Comparison of ENCODE assay signal across 22 cellular contexts in the genomic region with DNA sequence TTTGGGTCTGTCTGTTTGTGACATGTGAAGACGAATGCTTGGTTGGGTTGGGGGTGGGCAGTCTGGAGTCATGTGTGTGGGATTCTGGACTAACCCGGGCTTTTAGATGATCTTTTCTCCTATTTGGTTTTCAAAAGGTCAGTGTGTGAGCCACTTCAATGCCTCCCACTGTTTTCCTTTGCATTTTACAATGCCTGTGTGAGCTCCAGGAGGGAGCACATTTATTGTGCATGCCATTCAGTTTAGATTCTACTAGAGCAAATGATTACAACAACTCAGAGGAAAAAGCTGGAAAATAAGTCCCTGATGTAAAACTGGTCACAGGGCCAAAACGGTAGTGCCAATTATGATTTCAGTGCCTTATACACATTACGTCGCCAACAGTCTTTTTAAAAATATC.
DNase-seq lines count a peak whose midpoint lies in the region; ATAC-seq and TF ChIP-seq lines count a peak whose summit lies in the region.
"Had no signal": no experiment of that assay in that cellular context is flagged by ENCODE, and none has a peak within 500 bp of the region (broad histone marks: within the 10 kb centered on the region; RNA-seq: fewer than 3 reads in every experiment).

No MANE protein-coding gene starts in this region.

- H2AK5ac ChIP-seq in IMR-90 (ENCODE audit: low read depth, low read length), result no peak overlapping the region

- no peak overlapping the region for H3K4me3 ChIP-seq in IMR-90 (ENCODE audit: insufficient read depth, low read depth, low read length)
- no peak overlapping the region for H3K4me3 ChIP-seq in osteoblast (ENCODE audit: insufficient read depth, low read length)
- H3K4me3 ChIP-seq: coronary artery, HAP-1, mucosa of descending colon, smooth muscle cell, tibial nerve had no signal

- H2BK15ac ChIP-seq in IMR-90 (ENCODE audit: low read depth, low read length), result no peak overlapping the region

- intact Hi-C loops in IMR-90 (cut with micrococcal nuclease), result no loop called here

- no peak overlapping the region for H2BK120ac ChIP-seq in IMR-90 (ENCODE audit: low read depth, low read length)

- no peak overlapping the region for H2AFZ ChIP-seq in IMR-90 (replicated peaks; ENCODE audit: low read length, poor library complexity)
- peak overlapping the region; percentile 39 for H2AFZ ChIP-seq in osteoblast (ENCODE audit: low read length)
- H2AFZ ChIP-seq: parathyroid adenoma had no signal

- H3K18ac ChIP-seq in IMR-90 (ENCODE audit: low read depth, low read length), result no peak overlapping the region

- H3K23ac ChIP-seq in IMR-90 (ENCODE audit: low read depth, low read length), result no peak overlapping the region

- H3K9me3 ChIP-seq in IMR-90 (ENCODE audit: control insufficient read depth, insufficient read depth, low read length), result peaks cover 3% of the 10 kb centered on the region; the same call in 1 of the 2 replicates
- peaks cover 4% of the 10 kb centered on the region for H3K9me3 ChIP-seq in osteoblast (ENCODE audit: low read depth, low read length)
- H3K9me3 ChIP-seq: BE2C had no signal

- H3K27ac Mint-ChIP-seq in stimulated activated naive CD8-positive, alpha-beta T cell treated with anti-CD3 and anti-CD28 coated beads, Interleukin-15, amount 100 ng/mL, for 72 hours, result no peak overlapping the region
- H3K27ac Mint-ChIP-seq: T-helper 2 cell treated with Interferon-gamma antibody and Interleukin-4, amounts not matched to agents 5 μg/mL and 100 μg/mL, for 36 hours had no signal

- TF ChIP-seq CTCF in IMR-90 (conservative IDR thresholded peaks at IDR 0.05; ENCODE audit: low read depth, low read length) (no peak), osteoblast (IDR thresholded peaks at IDR 0.05; ENCODE audit: extremely low read depth, low read depth, low read length) (no peak)

- no CpG with 5 or more reads among the region's 5 CpGs for WGBS in IMR-90 (ENCODE audit: extremely low coverage in 2 of 2, insufficient read length in 1 of 2), 2 experiments

- no peaks in the 10 kb centered on the region for H3K27me3 ChIP-seq in IMR-90 (ENCODE audit: control insufficient read depth, insufficient read depth, low read length)
- H3K27me3 ChIP-seq in osteoblast (ENCODE audit: insufficient read depth, low read length), result no peaks in the 10 kb centered on the region
- H3K27me3 ChIP-seq: BE2C, tibial nerve had no signal

- no peaks in the 10 kb centered on the region for H3K9me1 ChIP-seq in IMR-90 (ENCODE audit: insufficient read depth, low read length)

- no peak overlapping the region for H3K4ac ChIP-seq in IMR-90 (ENCODE audit: low read depth, low read length)

- H3K4me1 ChIP-seq in IMR-90 (ENCODE audit: control insufficient read depth, insufficient read depth, low read length) (no peaks in the 10 kb centered on the region), osteoblast (ENCODE audit: insufficient read depth, low read length) (peaks cover 5% of the 10 kb centered on the region)
- H3K4me1 ChIP-seq: BE2C, HAP-1, parathyroid adenoma had no signal

- no TSS peak for BruUV-seq in IMR-90 (replicated peaks; lab: Mats Ljungman, UMichigan)

- no peak overlapping the region for H3K4me3 Mint-ChIP-seq in stimulated activated naive CD8-positive, alpha-beta T cell treated with anti-CD3 and anti-CD28 coated beads, Interleukin-15, amount 100 ng/mL, for 72 hours
- H3K4me3 Mint-ChIP-seq: T-helper 2 cell treated with Interferon-gamma antibody and Interleukin-4, amounts not matched to agents 5 μg/mL and 100 μg/mL, for 36 hours had no signal

- DNase-seq in IMR-90 (no peak), NCI-H748 (lab: John Stamatoyannopoulos, UW; ENCODE audit: unreplicated experiment) (peak; percentile 90), foreskin melanocyte (peak; percentile 80), osteoblast (ENCODE audit: insufficient read length, low spot score, missing footprints) (no peak), pons (ENCODE audit: low spot score) (no peak), DMS114 treated with DMSO at 0.1 percent for 48 hours (lab: John Stamatoyannopoulos, UW; ENCODE audit: unreplicated experiment) (no peak), NCI-H524 treated with DMSO at 0.1 percent for 48 hours (lab: John Stamatoyannopoulos, UW) (no peak)
- DNase-seq in stimulated activated naive CD8-positive, alpha-beta T cell treated with anti-CD3 and anti-CD28 coated beads, Interleukin-15, amount 100 ng/mL, for 72 hours, result no peak
- DNase-seq: activated gamma-delta T cell treated with Interleukin-2 at 50 U/mL for 16 hours, aorta, BE2C, head of caudate nucleus, mucosa of descending colon, NCI-H2171, Right ventricle myocardium superior had no signal

- H3K36me3 ChIP-seq in IMR-90 (ENCODE audit: control insufficient read depth, insufficient read depth, low read length) (no peaks in the 10 kb centered on the region), osteoblast (ENCODE audit: insufficient read depth, low read length) (no peaks in the 10 kb centered on the region)
- H3K36me3 ChIP-seq: BE2C, HAP-1, tibial nerve had no signal

- H3K79me2 ChIP-seq in osteoblast (ENCODE audit: insufficient read depth, low read length), result no peaks in the 10 kb centered on the region
- H3K79me2 ChIP-seq: parathyroid adenoma had no signal

- no peak for TF ChIP-seq POLR2A in IMR-90 (IDR thresholded peaks at IDR 0.05; ENCODE audit: low read depth, low read length)

- dilution Hi-C loops in IMR-90 (cut with HindIII; ENCODE audit: low sequenced_read_pairs, unreplicated experiment), result no loop called here

- no peaks in the 10 kb centered on the region for H3K79me1 ChIP-seq in IMR-90 (ENCODE audit: low read depth in 1 of 2, low read length in 2 of 2)

- no peaks in the 10 kb centered on the region for H4K20me1 ChIP-seq in IMR-90 (ENCODE audit: insufficient read depth, low read length)
- no peaks in the 10 kb centered on the region for H4K20me1 ChIP-seq in osteoblast (ENCODE audit: insufficient read depth, low read length)

- H2BK20ac ChIP-seq in IMR-90 (ENCODE audit: low read depth, low read length), result no peak overlapping the region

- TF ChIP-seq RAD21 in IMR-90 (IDR thresholded peaks at IDR 0.05; ENCODE audit: low read length), result no peak

- in situ Hi-C loops in IMR-90 (cut with MboI; ENCODE audit: low sequenced_read_pairs), result no loop called here

- H3K27ac ChIP-seq in IMR-90 (ENCODE audit: insufficient read depth, low read length), result no peak overlapping the region
- H3K27ac ChIP-seq in osteoblast (ENCODE audit: low read depth, low read length), result no peak overlapping the region
- H3K27ac ChIP-seq: coronary artery, parathyroid adenoma had no signal

- peaks cover 0 to 14% of the 10 kb centered on the region in 2 donors for H3K9me3 Mint-ChIP-seq in stimulated activated naive CD8-positive, alpha-beta T cell treated with anti-CD3 and anti-CD28 coated beads, Interleukin-15, amount 100 ng/mL, for 72 hours
- H3K9me3 Mint-ChIP-seq: T-helper 2 cell treated with Interferon-gamma antibody and Interleukin-4, amounts not matched to agents 5 μg/mL and 100 μg/mL, for 36 hours had no signal

- no peak overlapping the region for H2AK9ac ChIP-seq in IMR-90 (replicated peaks; ENCODE audit: low read depth, low read length, poor library complexity)

- no peak overlapping the region for H4K91ac ChIP-seq in IMR-90 (ENCODE audit: insufficient read depth, low read depth, low read length)

- no peak overlapping the region for H4K8ac ChIP-seq in IMR-90 (ENCODE audit: low read depth in 2 of 2, low read length in 2 of 2)

- H3K27me3 Mint-ChIP-seq in stimulated activated naive CD8-positive, alpha-beta T cell treated with anti-CD3 and anti-CD28 coated beads, Interleukin-15, amount 100 ng/mL, for 72 hours, result no peaks in the 10 kb centered on the region

- no peaks in the 10 kb centered on the region for H3K4me1 Mint-ChIP-seq in stimulated activated naive CD8-positive, alpha-beta T cell treated with anti-CD3 and anti-CD28 coated beads, Interleukin-15, amount 100 ng/mL, for 72 hours

- no peak overlapping the region for H3K9ac ChIP-seq in IMR-90 (ENCODE audit: low read depth, low read length)
- H3K9ac ChIP-seq: parathyroid adenoma had no signal

- H4K5ac ChIP-seq in IMR-90 (ENCODE audit: low read depth, low read length), result no peak overlapping the region

- POLR2A ChIA-PET in IMR-90 (lab: Charles Lee; ENCODE audit: unreplicated experiment), result no interaction called here

- ATAC-seq in IMR-90 (ENCODE audit: low read depth), result peak; percentile 48; the same call in 1 of the 2 replicates
- ATAC-seq in stimulated activated naive CD8-positive, alpha-beta T cell treated with anti-CD3 and anti-CD28 coated beads, Interleukin-15, amount 100 ng/mL, for 72 hours, result no peak
- ATAC-seq: esophagus mucosa, mucosa of descending colon had no signal

- CTCF ChIA-PET in IMR-90 (lab: Yijun Ruan, JAX), result no interaction called here

- no peak overlapping the region for H3K14ac ChIP-seq in IMR-90 (replicated peaks; ENCODE audit: low read depth, low read length)

- no peak overlapping the region for H2BK5ac ChIP-seq in IMR-90 (ENCODE audit: low read depth, low read length, poor library complexity, severe bottlenecking)

- no peak overlapping the region for H3K4me2 ChIP-seq in IMR-90 (ENCODE audit: low read depth, low read length)
- no peak overlapping the region for H3K4me2 ChIP-seq in osteoblast (ENCODE audit: insufficient read depth, low read length)
- H3K4me2 ChIP-seq: smooth muscle cell had no signal

- no peak overlapping the region for H3K56ac ChIP-seq in IMR-90 (ENCODE audit: extremely low read depth, insufficient read depth, low read length)

TF ChIP-seq in IMR-90, 13 proteins besides CTCF, POLR2A, EP300 and RAD21:
- TF ChIP-seq BHLHE40 (IDR thresholded peaks at IDR 0.05; ENCODE audit: low read depth, low read length), result no peak
- no peak for TF ChIP-seq MAFK (IDR thresholded peaks at IDR 0.05; ENCODE audit: low read depth, low read length)
- no peak for TF ChIP-seq FOS (IDR thresholded peaks at IDR 0.05; ENCODE audit: low read depth, low read length)
- no peak for TF ChIP-seq CHD1 (IDR thresholded peaks at IDR 0.05; ENCODE audit: low read depth, low read length)
- no peak for TF ChIP-seq RCOR1 (IDR thresholded peaks at IDR 0.05; ENCODE audit: insufficient replicate concordance, low read length)
- TF ChIP-seq NFE2L2 (IDR thresholded peaks at IDR 0.05; ENCODE audit: low read depth, low read length), result no peak
- TF ChIP-seq, protein P1, sequence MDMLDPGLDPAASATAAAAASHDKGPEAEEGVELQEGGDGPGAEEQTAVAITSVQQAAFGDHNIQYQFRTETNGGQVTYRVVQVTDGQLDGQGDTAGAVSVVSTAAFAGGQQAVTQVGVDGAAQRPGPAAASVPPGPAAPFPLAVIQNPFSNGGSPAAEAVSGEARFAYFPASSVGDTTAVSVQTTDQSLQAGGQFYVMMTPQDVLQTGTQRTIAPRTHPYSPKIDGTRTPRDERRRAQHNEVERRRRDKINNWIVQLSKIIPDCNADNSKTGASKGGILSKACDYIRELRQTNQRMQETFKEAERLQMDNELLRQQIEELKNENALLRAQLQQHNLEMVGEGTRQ (IDR thresholded peaks at IDR 0.05; ENCODE audit: low read depth, low read length), result no peak

Comparison
In these comparisons a context has a peak if more than half of its experiments do, and no peak if none do; other contexts are left out.
1. DNase-seq: peak in NCI-H748 (single experiment) and foreskin melanocyte (single experiment); none in IMR-90 (single experiment), osteoblast (single experiment), pons (single experiment), DMS114 treated with DMSO at 0.1 percent for 48 hours (single experiment), stimulated activated naive CD8-positive, alpha-beta T cell treated with anti-CD3 and anti-CD28 coated beads, Interleukin-15, amount 100 ng/mL, for 72 hours (0 of 2) and NCI-H524 treated with DMSO at 0.1 percent for 48 hours (single experiment).